9 cellular contexts compared by ENCODE assay signal in genomic region chr22:36873614-36874308, GRCh38. TPM values are rescaled to one million over a fixed set of nuclear protein-coding genes. Genes with fewer than 3 reads are reported as not detected.
A peak's percentile ranks its signal among the peaks of the same experiment; 100 is the strongest.
DNase-seq lines count a peak whose midpoint lies in the region; ATAC-seq and TF ChIP-seq lines count a peak whose summit lies in the region.
"Had no signal": no experiment of that assay in that cellular context is flagged by ENCODE, and none has a peak within 500 bp of the region (broad histone marks: within the 10 kb centered on the region; RNA-seq: fewer than 3 reads in every experiment).

No MANE protein-coding gene starts in this region.

- H3K27me3 ChIP-seq in mammary epithelial cell (ENCODE audit: insufficient read depth, low read length) = no peaks in the 10 kb centered on the region

- DNase-seq in Caki2 (ENCODE audit: low read depth) = peak; percentile 28
- peak; percentile 74 for DNase-seq in RPMI7951 (ENCODE audit: low read depth)
- DNase-seq in mammary epithelial cell = peak; percentile 88
- peak in 1 of 2 donors; percentile 35 for DNase-seq in left colon
- DNase-seq in stimulated activated naive CD8-positive, alpha-beta T cell treated with anti-CD3 and anti-CD28 coated beads, Interleukin-15, Interleukin-2, amounts not matched to agents 100 U/mL and 50 U/mL, for 24 hours = peak; percentile 41

- no peak overlapping the region for H3K9ac ChIP-seq in mammary epithelial cell (ENCODE audit: insufficient read depth, low read length)

- no TSS peak for BruUV-seq in mammary epithelial cell (replicated peaks; lab: Mats Ljungman, UMichigan)

- CTCF ChIA-PET in mammary epithelial cell (lab: Charles Lee; ENCODE audit: low non-redundant PET) = interaction anchor here (0.9 kb wide), 2 partner anchors 13 to 170 kb away, joined by 4 to 7 read pairs; no protein-coding TSS in a partner anchor

- no peaks in the 10 kb centered on the region for H4K20me1 ChIP-seq in mammary epithelial cell (ENCODE audit: insufficient read depth, low read length)

- peak; percentile 63 to 72 for TF ChIP-seq CTCF in mammary epithelial cell (conservative IDR thresholded peaks at IDR 0.05 in 1 of 2, IDR thresholded peaks at IDR 0.05 in 1 of 2; ENCODE audit: extremely low read depth in 1 of 2, insufficient read depth in 1 of 2, low read depth in 1 of 2, low read length in 2 of 2)

- in situ Hi-C loops in Caki2 (cut with HindIII; ENCODE audit: low pct_unique_long_range_greater_than_20kb, low sequenced_read_pairs) = no loop called here
- in situ Hi-C loops in mammary epithelial cell (cut with MboI; ENCODE audit: low sequenced_read_pairs in 2 of 2) = loop anchor here in 1 of 2 donors (10.0 kb wide), 1 partner anchor 161 kb away; no protein-coding TSS in a partner anchor

- intact Hi-C loops in mammary epithelial cell (cut with micrococcal nuclease) (loop anchor here (1.0 to 5.0 kb wide), 3 partner anchors 105 to 324 kb away; no protein-coding TSS in a partner anchor), left colon (cut with DNase I, micrococcal nuclease) (no loop called here)

- H3K36me3 ChIP-seq in mammary epithelial cell (ENCODE audit: insufficient read depth, low read length) = no peaks in the 10 kb centered on the region
- H3K36me3 ChIP-seq: tibial artery had no signal

- dilution Hi-C loops in mammary epithelial cell (cut with HindIII; ENCODE audit: low sequenced_read_pairs) = no loop called here

- peak; percentile 83 for ATAC-seq in GM19035 (IDR thresholded peaks at IDR 0.05; ENCODE audit: unreplicated experiment)
- ATAC-seq in HG03175 (IDR thresholded peaks at IDR 0.05; ENCODE audit: unreplicated experiment) = peak; percentile 71
- ATAC-seq in left colon = peak; percentile 62
- peak; percentile 86 for ATAC-seq in stimulated activated naive CD8-positive, alpha-beta T cell treated with anti-CD3 and anti-CD28 coated beads, Interleukin-15, Interleukin-2, amounts not matched to agents 100 U/mL and 50 U/mL, for 24 hours
- ATAC-seq in GM19328 (IDR thresholded peaks at IDR 0.05; ENCODE audit: unreplicated experiment) = no peak

- H3K79me2 ChIP-seq in mammary epithelial cell (ENCODE audit: insufficient read depth, low read length) = no peaks in the 10 kb centered on the region

- WGBS in mammary epithelial cell (ENCODE audit: low coverage, missing lambda C conversion rate) = 3% methylated on average over 5 of the region's 6 CpGs

- H3K4me2 ChIP-seq in mammary epithelial cell (ENCODE audit: insufficient read depth, low read depth, low read length) = peak overlapping the region; percentile 48

- no peak overlapping the region for H3K4me3 ChIP-seq in mammary epithelial cell (replicated peaks in 1 of 3; ENCODE audit: insufficient read depth in 1 of 3, low read depth in 2 of 3, low read length in 3 of 3)
- H3K4me3 ChIP-seq: tibial artery had no signal

- peak overlapping the region; percentile 75 for H2AFZ ChIP-seq in mammary epithelial cell (ENCODE audit: low read depth, low read length)

- peak overlapping the region; percentile 64 for H3K27ac ChIP-seq in mammary epithelial cell (ENCODE audit: insufficient read depth, low read depth, low read length)
- H3K27ac ChIP-seq: tibial artery had no signal

- no peaks in the 10 kb centered on the region for H3K9me3 ChIP-seq in mammary epithelial cell (replicated peaks; ENCODE audit: insufficient read depth, low read length)
- H3K9me3 ChIP-seq: tibial artery had no signal

- peaks cover 42% of the 10 kb centered on the region for H3K4me1 ChIP-seq in mammary epithelial cell (ENCODE audit: insufficient read depth, low read length)

RNA-seq across cellular contexts. Expression of gene NCF4, which starts 13.0 kb away (rescaled TPM):
- not detected in 2 replicates for total RNA-seq in Caki2 (2014; rRNA removed; shearing (Covaris generic); ENCODE audit: low replicate concordance)
- total RNA-seq in RPMI7951 (2014; rRNA removed; shearing (Covaris generic)) = not detected in 2 replicates
- not detected for total RNA-seq in mammary epithelial cell
- 0.36 TPM for polyA plus RNA-seq in mammary epithelial cell
- polyA minus RNA-seq in mammary epithelial cell = not detected
- total RNA-seq in left colon = 10 to 100 TPM in 1 of 2 donors, 1 to 10 TPM in 1; 6.3 to 11.2 TPM

RNA-seq across cellular contexts. Expression of gene CSF2RB, which starts 39.7 kb away (rescaled TPM):
- 0.09 TPM in 1 of 2 replicates, not detected in the other for total RNA-seq in Caki2 (2014; rRNA removed; shearing (Covaris generic); ENCODE audit: low replicate concordance)
- not detected in 2 replicates for total RNA-seq in RPMI7951 (2014; rRNA removed; shearing (Covaris generic))
- total RNA-seq in mammary epithelial cell (not detected), left colon (1 to 10 TPM; 2.9 to 5.6 TPM)
- polyA plus RNA-seq in mammary epithelial cell = not detected
- polyA minus RNA-seq in mammary epithelial cell = not detected

RNA-seq across cellular contexts. Expression of gene PVALB, which starts 56.9 kb away (rescaled TPM):
- not detected in 2 replicates for total RNA-seq in Caki2 (2014; rRNA removed; shearing (Covaris generic); ENCODE audit: low replicate concordance)
- total RNA-seq in RPMI7951 (2014; rRNA removed; shearing (Covaris generic)) = not detected in 2 replicates
- total RNA-seq in mammary epithelial cell = not detected
- not detected for polyA plus RNA-seq in mammary epithelial cell
- polyA minus RNA-seq in mammary epithelial cell = not detected
- total RNA-seq in left colon = not detected
